In the genomic region with DNA sequence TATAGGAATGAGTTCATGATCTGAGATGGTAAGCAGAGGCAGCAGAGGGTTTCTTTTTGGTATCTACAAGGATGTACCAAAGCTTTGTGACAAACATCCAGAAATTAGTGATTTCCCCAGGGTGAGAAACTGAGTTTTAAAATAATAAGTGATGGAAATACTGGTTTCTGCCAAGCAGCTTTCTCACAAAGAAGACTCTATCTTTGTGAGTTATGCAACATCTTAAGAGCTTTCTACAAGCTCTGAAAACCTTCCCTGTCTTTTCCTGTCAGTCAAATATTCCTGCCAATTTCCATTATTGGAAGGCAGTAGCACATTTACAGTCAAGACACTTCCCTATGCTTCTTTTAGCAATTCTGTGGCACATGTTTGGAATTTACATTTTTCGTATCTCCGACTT, we compare ENCODE assay signal across 29 cellular contexts.
"Had no signal": no experiment of that assay in that cellular context is flagged by ENCODE, and none has a peak within 500 bp of the region (broad histone marks: within the 10 kb centered on the region; RNA-seq: fewer than 3 reads in every experiment).

No MANE protein-coding gene starts in this region.

- H3K36me3 Mint-ChIP-seq: naive thymus-derived CD4-positive, alpha-beta T cell; natural killer cell treated with Interleukin-12 subunit alpha and Interleukin-12 subunit beta and Interleukin-15 and Interleukin-18, amount 100 ng/mL, for 72 hours; stimulated activated naive B cell treated with anti-CD40 and anti-IgM and Interleukin-4, amounts not matched to agents 10 μg/mL and 1 μg/mL and 100 μg/mL, for 72 hours had no signal

- H3K27me3 ChIP-seq: hepatocyte, pancreas, right lobe of liver, stomach, testis, thyroid gland, transverse colon, upper lobe of left lung, vagina had no signal

- H3K4me2 ChIP-seq: hepatocyte had no signal

- H3K36me3 ChIP-seq: pancreas, prostate gland, right lobe of liver, stomach, thyroid gland, transverse colon, upper lobe of left lung, vagina had no signal

- H3K27ac ChIP-seq: hepatocyte, pancreas, prostate gland, right lobe of liver, skin epidermis, stomach, testis, thyroid gland, transverse colon, upper lobe of left lung, vagina had no signal

- FAIRE-seq: pancreas had no signal

- H3K4me1 Mint-ChIP-seq: naive thymus-derived CD4-positive, alpha-beta T cell; neural crest cell; stimulated activated naive B cell treated with anti-CD40 and anti-IgM and Interleukin-4, amounts not matched to agents 10 μg/mL and 1 μg/mL and 100 μg/mL, for 72 hours had no signal

- H3K27ac Mint-ChIP-seq: naive thymus-derived CD4-positive, alpha-beta T cell; natural killer cell treated with Interleukin-12 subunit alpha and Interleukin-12 subunit beta and Interleukin-15 and Interleukin-18, amount 100 ng/mL, for 72 hours; stimulated activated naive B cell treated with anti-CD40 and anti-IgM and Interleukin-4, amounts not matched to agents 10 μg/mL and 1 μg/mL and 100 μg/mL, for 72 hours had no signal

- H3K4me1 ChIP-seq: pancreas, prostate gland, right lobe of liver, stomach, testis, thyroid gland, transverse colon, upper lobe of left lung, vagina had no signal

- H3K4me3 Mint-ChIP-seq: naive thymus-derived CD4-positive, alpha-beta T cell; natural killer cell treated with Interleukin-12 subunit alpha and Interleukin-12 subunit beta and Interleukin-15 and Interleukin-18, amount 100 ng/mL, for 72 hours; neural crest cell; stimulated activated naive B cell treated with anti-CD40 and anti-IgM and Interleukin-4, amounts not matched to agents 10 μg/mL and 1 μg/mL and 100 μg/mL, for 72 hours had no signal

- H3K9me3 Mint-ChIP-seq: neural crest cell; stimulated activated naive B cell treated with anti-CD40 and anti-IgM and Interleukin-4, amounts not matched to agents 10 μg/mL and 1 μg/mL and 100 μg/mL, for 72 hours had no signal

- ATAC-seq: left lobe of liver; mucosa of descending colon; naive thymus-derived CD4-positive, alpha-beta T cell; natural killer cell treated with Interleukin-12 subunit alpha and Interleukin-12 subunit beta and Interleukin-15 and Interleukin-18, amount 100 ng/mL, for 72 hours; pancreas; right lobe of liver; stimulated activated naive B cell treated with anti-CD40 and anti-IgM and Interleukin-4, amounts not matched to agents 10 μg/mL and 1 μg/mL and 100 μg/mL, for 72 hours; stimulated activated naive CD8-positive, alpha-beta T cell treated with anti-CD3 and anti-CD28 coated beads, Interleukin-15, Interleukin-2, amounts not matched to agents 100 U/mL and 50 U/mL, for 24 hours had no signal

- H3K27me3 Mint-ChIP-seq: natural killer cell treated with Interleukin-12 subunit alpha and Interleukin-12 subunit beta and Interleukin-15 and Interleukin-18, amount 100 ng/mL, for 72 hours; stimulated activated naive B cell treated with anti-CD40 and anti-IgM and Interleukin-4, amounts not matched to agents 10 μg/mL and 1 μg/mL and 100 μg/mL, for 72 hours had no signal

- DNase-seq: head of caudate nucleus; islet precursor cell; midbrain; mucosa of descending colon; naive thymus-derived CD4-positive, alpha-beta T cell; nucleus accumbens; pancreas; posterior cingulate gyrus; retina; right lobe of liver; stimulated activated CD4-positive, alpha-beta T cell treated with anti-CD3 and anti-CD28 coated beads, Interleukin-12 subunit alpha, Interleukin-12 subunit beta, amount 100 ng/mL, for 4 hours; stimulated activated CD4-positive, alpha-beta T cell treated with anti-CD3 and anti-CD28 coated beads, Interleukin-15, amount 100 ng/mL, for 24 hours; stimulated activated CD4-positive, alpha-beta T cell treated with anti-CD3 and anti-CD28 coated beads, Interleukin-2, amount 100 ng/mL, for 24 hours; stimulated activated CD4-positive, alpha-beta T cell treated with anti-CD3 and anti-CD28 coated beads, Interleukin-4, amount 100 ng/mL, for 1 hour; stimulated activated naive B cell treated with anti-CD40 and anti-IgM and Interleukin-4, amounts not matched to agents 10 μg/mL and 1 μg/mL and 100 μg/mL, for 72 hours; stimulated activated naive CD8-positive, alpha-beta T cell treated with anti-CD3 and anti-CD28 coated beads, Interleukin-15, Interleukin-2, amounts not matched to agents 100 U/mL and 50 U/mL, for 24 hours; stomach; testis; thyroid gland; transverse colon; upper lobe of left lung had no signal

- H3K9me3 ChIP-seq: mucosa of descending colon, pancreas, prostate gland, right lobe of liver, stomach, testis, thyroid gland, transverse colon, upper lobe of left lung, vagina had no signal

- H3K4me3 ChIP-seq: hepatocyte, lung, mucosa of descending colon, pancreas, prostate gland, right lobe of liver, skin epidermis, stomach, testis, thyroid gland, transverse colon, upper lobe of left lung, vagina had no signal
